8 cellular contexts compared by ENCODE assay signal in the genomic region with DNA sequence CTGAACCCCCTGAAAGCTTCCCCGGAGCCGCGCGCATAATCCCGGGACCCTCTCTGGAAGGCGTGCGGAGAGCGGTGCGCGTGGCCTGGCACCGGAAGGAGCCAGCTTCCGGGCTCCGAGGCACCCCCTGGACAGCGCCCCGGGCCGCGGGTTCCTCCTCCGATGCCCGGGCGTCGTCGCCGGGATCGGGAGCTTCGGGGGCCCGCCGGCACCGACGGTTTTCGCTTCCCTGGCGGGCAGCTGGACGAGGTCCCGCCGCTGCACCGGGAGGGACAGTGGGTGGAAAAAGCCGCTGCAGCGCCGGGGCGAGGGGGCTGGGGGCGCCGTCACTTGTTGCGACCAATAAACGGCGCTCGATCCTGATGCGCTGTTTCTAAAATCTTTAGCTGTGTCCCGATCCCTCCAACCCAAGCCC. TPM values are rescaled to one million over a fixed set of nuclear protein-coding genes. Genes with fewer than 3 reads are reported as not detected.
DNase-seq lines count a peak whose midpoint lies in the region; ATAC-seq and TF ChIP-seq lines count a peak whose summit lies in the region.

No MANE protein-coding gene starts in this region.

- H3K79me2 ChIP-seq in PC-3 (ENCODE audit: low read length): no peaks in the 10 kb centered on the region

- H3K27me3 ChIP-seq in PC-3 (ENCODE audit: low read length) (peaks cover 15% of the 10 kb centered on the region), mucosa of stomach (ENCODE audit: control insufficient read depth, insufficient read depth, low read length) (peaks cover 53% of the 10 kb centered on the region)

- CTCF ChIA-PET in PC-3 (lab: Charles Lee): interaction anchor here (0.6 kb wide), 1 partner anchor 82 kb away, joined by 7 read pairs; no protein-coding TSS in a partner anchor

- H3F3A ChIP-seq in PC-3 (ENCODE audit: low read length, unreplicated experiment): no peaks in the 10 kb centered on the region

- H4K20me1 ChIP-seq in PC-3 (ENCODE audit: low read length): no peaks in the 10 kb centered on the region

- no peak for TF ChIP-seq CTCF in PC-3 (conservative IDR thresholded peaks at IDR 0.05; ENCODE audit: low read depth, low read length)

- ATAC-seq in PC-3 (peak; percentile 34), HG02763 (IDR thresholded peaks at IDR 0.05; ENCODE audit: unreplicated experiment) (no peak)

- POLR2A ChIA-PET in PC-3 (lab: Charles Lee; ENCODE audit: unreplicated experiment): no interaction called here

- H3K9ac ChIP-seq in PC-3 (ENCODE audit: low read length) (no peak overlapping the region), mucosa of stomach (ENCODE audit: low read length) (peak overlapping the region; percentile 34)

- no peaks in the 10 kb centered on the region for H3K9me3 ChIP-seq in PC-3 (ENCODE audit: low read length)
- no peaks in the 10 kb centered on the region for H3K9me3 ChIP-seq in mucosa of stomach (ENCODE audit: control insufficient read depth, low read length)

- H3K9me2 ChIP-seq in PC-3 (replicated peaks; ENCODE audit: low read length): no peaks in the 10 kb centered on the region

- H3K36me3 ChIP-seq in PC-3 (ENCODE audit: low read depth, low read length) (no peaks in the 10 kb centered on the region), mucosa of stomach (ENCODE audit: control insufficient read depth, insufficient read depth, low read length) (no peaks in the 10 kb centered on the region)

- H2AFZ ChIP-seq in PC-3 (ENCODE audit: low read length): peak overlapping the region; percentile 80

- H3K4me3 ChIP-seq in PC-3 (ENCODE audit: low read length) (peak overlapping the region; percentile 65), mucosa of stomach (ENCODE audit: low read length) (peak overlapping the region; percentile 71)

- BruUV-seq in PC-3 (replicated peaks; lab: Mats Ljungman, UMichigan): no TSS peak

- H3K4me1 ChIP-seq in PC-3 (ENCODE audit: insufficient read depth, low read length) (no peaks in the 10 kb centered on the region), mucosa of stomach (ENCODE audit: control insufficient read depth, insufficient read depth, low read length) (peaks cover 22% of the 10 kb centered on the region)

- peak; percentile 35 to 43 for DNase-seq in SHP77 (lab: John Stamatoyannopoulos, UW)
- no peak for DNase-seq in SHP77 treated with DMSO at 0.1 percent for 48 hours (lab: John Stamatoyannopoulos, UW)
- no peak for DNase-seq in PC-3
- peak; percentile 61 for DNase-seq in ecto neural progenitor cell (ENCODE audit: low spot score)
- DNase-seq in activated gamma-delta T cell treated with Interleukin-2 at 50 U/mL for 16 hours: no peak
- no peak for DNase-seq in stimulated activated CD4-positive, alpha-beta T cell treated with anti-CD3 and anti-CD28 coated beads, Interleukin-4, amount 100 ng/mL, for 24 hours

- intact Hi-C loops in PC-3 (cut with micrococcal nuclease): no loop called here

- H3K4me2 ChIP-seq in PC-3 (ENCODE audit: low read length): peak overlapping the region; percentile 86

- H3K27ac ChIP-seq in PC-3 (ENCODE audit: low read length): no peak overlapping the region

RNA-seq across cellular contexts. Expression of a gene that starts 0.6 kb away (rescaled TPM):
- total RNA-seq in PC-3 (2014; rRNA removed): not detected in 2 replicates

Comparison
In these comparisons a context has a peak if more than half of its experiments do, and no peak if none do; other contexts are left out.
1. DNase-seq: peak in SHP77 (2 of 2) and ecto neural progenitor cell (single experiment); none in SHP77 treated with DMSO at 0.1 percent for 48 hours (single experiment), PC-3 (single experiment), activated gamma-delta T cell treated with Interleukin-2 at 50 U/mL for 16 hours (single experiment) and stimulated activated CD4-positive, alpha-beta T cell treated with anti-CD3 and anti-CD28 coated beads, Interleukin-4, amount 100 ng/mL, for 24 hours (single experiment).